ENCODE assay signal across 1 cellular context in genomic region chr17:67377727-67378443, GRCh38.
TF ChIP-seq lines count a peak whose summit lies in the region.

No MANE protein-coding gene starts in this region.

TF ChIP-seq in SK-N-SH, 30 proteins besides CTCF, POLR2A, EP300 and RAD21 (continued from another document):
- TF ChIP-seq REST (IDR thresholded peaks at IDR 0.05; ENCODE audit: low read depth, low read length) = 0 out of 2 replicates have a peak, but pooled peaks have one; percentile 8
- no peak for TF ChIP-seq NFIC (IDR thresholded peaks at IDR 0.05; ENCODE audit: borderline replicate concordance)
- no peak for TF ChIP-seq JUND (IDR thresholded peaks at IDR 0.05)
- TF ChIP-seq YY1 (IDR thresholded peaks at IDR 0.05; ENCODE audit: low read depth) = no peak
- TF ChIP-seq ELF1 (IDR thresholded peaks at IDR 0.05) = no peak
- no peak for TF ChIP-seq ZBTB33 (IDR thresholded peaks at IDR 0.05; ENCODE audit: borderline replicate concordance, low read depth)
- TF ChIP-seq PBX3 (IDR thresholded peaks at IDR 0.05) = no peak
- TF ChIP-seq TEAD4 (IDR thresholded peaks at IDR 0.05; ENCODE audit: borderline replicate concordance, insufficient read depth) = no peak
